In the genomic region with DNA sequence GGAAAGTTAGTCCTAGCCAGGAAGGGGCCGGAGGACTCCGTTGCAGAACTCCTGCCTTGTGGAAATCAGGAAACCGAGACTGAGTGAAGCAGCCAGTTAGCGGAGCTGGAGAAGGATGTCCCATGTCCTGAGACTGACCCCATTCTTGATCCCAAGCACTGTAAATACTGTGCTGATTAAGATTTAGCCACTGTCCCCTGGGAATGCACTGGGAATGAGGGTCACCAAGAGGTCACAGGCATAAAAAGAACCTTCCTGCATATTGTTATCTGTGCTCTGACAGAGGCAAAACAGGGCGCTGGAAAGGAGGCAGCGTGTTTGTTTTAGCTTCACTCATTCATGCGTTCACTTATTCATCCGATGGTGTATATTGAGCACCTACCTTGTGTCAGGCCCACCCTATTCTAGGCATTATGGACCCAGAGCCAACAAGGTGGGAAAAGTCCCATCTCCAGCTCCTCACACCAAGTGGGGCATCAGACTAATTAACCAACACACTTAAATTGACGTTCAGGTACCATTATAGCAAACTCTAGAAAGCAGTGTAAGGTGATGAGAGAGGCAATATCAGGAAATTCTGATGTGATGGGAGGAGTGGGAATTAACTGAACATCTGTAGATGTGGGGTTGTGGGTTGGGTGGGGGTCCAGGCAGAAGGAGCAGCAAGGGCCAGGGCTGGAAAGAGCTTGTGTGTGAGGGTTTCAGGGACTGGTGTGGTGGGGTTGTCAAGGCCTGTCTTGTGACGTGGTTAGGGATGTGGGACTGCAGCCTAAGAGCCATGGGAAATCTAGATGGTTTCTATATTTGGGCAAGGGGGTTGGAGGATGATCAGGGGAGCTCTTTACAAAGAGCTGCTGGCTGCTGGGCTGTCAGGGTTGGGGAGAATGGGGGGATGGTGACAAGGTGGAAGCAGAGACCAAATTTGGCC, we compare ENCODE assay signal across 14 cellular contexts. TPM values are rescaled to one million over a fixed set of nuclear protein-coding genes. Genes with fewer than 3 reads are reported as not detected.
DNase-seq lines count a peak whose midpoint lies in the region; ATAC-seq and TF ChIP-seq lines count a peak whose summit lies in the region.
"Had no signal": no experiment of that assay in that cellular context is flagged by ENCODE, and none has a peak within 500 bp of the region (broad histone marks: within the 10 kb centered on the region; RNA-seq: fewer than 3 reads in every experiment).

No MANE protein-coding gene starts in this region.

- dilution Hi-C loops in mammary epithelial cell (cut with HindIII; ENCODE audit: low sequenced_read_pairs), result no loop called here

- 88 to 89% methylated on average over 10 of the region's 10 CpGs for WGBS in GM23248 (ENCODE audit: low coverage in 1 of 2, low lambda C conversion rate in 2 of 2, missing lambda C conversion rate in 2 of 2), 2 experiments
- WGBS in mammary epithelial cell (ENCODE audit: low coverage, missing lambda C conversion rate), result 98% methylated on average over 10 of the region's 10 CpGs
- 41% methylated on average over 10 of the region's 10 CpGs for WGBS in right cardiac atrium

- no peaks in the 10 kb centered on the region for H3K36me3 Mint-ChIP-seq in activated naive CD4-positive, alpha-beta T cell treated with anti-CD3 and anti-CD28 coated beads, Interleukin-2, amount 10 ng/mL, durations not matched to agents 7 days and 5 days
- H3K36me3 Mint-ChIP-seq in T-helper 2 cell treated with Interferon-gamma antibody and Interleukin-4, amounts not matched to agents 5 μg/mL and 100 μg/mL, for 36 hours (ENCODE audit: low read depth), result no peaks in the 10 kb centered on the region

- in situ Hi-C loops in GM23248 (cut with MboI) (no loop called here), mammary epithelial cell (cut with MboI; ENCODE audit: low sequenced_read_pairs in 2 of 2) (no loop called here)

- CTCF ChIA-PET in mammary epithelial cell (lab: Charles Lee; ENCODE audit: low non-redundant PET), result no interaction called here
- CTCF ChIA-PET in activated naive CD4-positive, alpha-beta T cell treated with anti-CD3 and anti-CD28 coated beads, Interleukin-2, amount 10 ng/mL, durations not matched to agents 7 days and 5 days (lab: Charles Lee), result interaction anchor here (1.2 to 2.9 kb wide), 2 partner anchors 12 to 16 kb away, joined by 3 to 9 read pairs; no protein-coding TSS in a partner anchor

- H2AFZ ChIP-seq in GM23248 (no peak overlapping the region), mammary epithelial cell (ENCODE audit: low read depth, low read length) (no peak overlapping the region)

- H3F3A ChIP-seq in GM23248 (ENCODE audit: insufficient read depth), result peaks cover 26% of the 10 kb centered on the region; the same call in 1 of the 2 replicates

- H3K27me3 Mint-ChIP-seq in activated naive CD4-positive, alpha-beta T cell treated with anti-CD3 and anti-CD28 coated beads, Interleukin-2, amount 10 ng/mL, durations not matched to agents 7 days and 5 days, result peaks cover 37% of the 10 kb centered on the region
- H3K27me3 Mint-ChIP-seq in T-helper 2 cell treated with Interferon-gamma antibody and Interleukin-4, amounts not matched to agents 5 μg/mL and 100 μg/mL, for 36 hours (ENCODE audit: low read depth), result peaks cover 14% of the 10 kb centered on the region

- H3K79me2 ChIP-seq in GM23248 (ENCODE audit: insufficient read depth), result no peaks in the 10 kb centered on the region
- H3K79me2 ChIP-seq in mammary epithelial cell (ENCODE audit: insufficient read depth, low read length), result no peaks in the 10 kb centered on the region

- H3K9me3 Mint-ChIP-seq in activated naive CD4-positive, alpha-beta T cell treated with anti-CD3 and anti-CD28 coated beads, Interleukin-2, amount 10 ng/mL, durations not matched to agents 7 days and 5 days, result no peaks in the 10 kb centered on the region
- H3K9me3 Mint-ChIP-seq in T-helper 2 cell treated with Interferon-gamma antibody and Interleukin-4, amounts not matched to agents 5 μg/mL and 100 μg/mL, for 36 hours, result no peaks in the 10 kb centered on the region
- H3K9me3 Mint-ChIP-seq: T-helper 1 cell treated with Interleukin-12 subunit alpha and Interleukin-12 subunit beta and Interleukin-4 antibody, amounts not matched to agents 30 μg/mL and 1 μg/mL, for 36 hours had no signal

- H3K27ac ChIP-seq in GM23248 (peak overlapping the region; percentile 84), mammary epithelial cell (ENCODE audit: insufficient read depth, low read depth, low read length) (no peak overlapping the region), right cardiac atrium (ENCODE audit: low read length) (peak overlapping the region; percentile 84), rectal smooth muscle tissue (ENCODE audit: low read depth, low read length) (peak overlapping the region; percentile 40)

- no TSS peak for BruUV-seq in mammary epithelial cell (replicated peaks; lab: Mats Ljungman, UMichigan)

- H3K27me3 ChIP-seq in GM23248 (replicated peaks; ENCODE audit: insufficient read depth) (no peaks in the 10 kb centered on the region), mammary epithelial cell (ENCODE audit: insufficient read depth, low read length) (no peaks in the 10 kb centered on the region), right cardiac atrium (ENCODE audit: control insufficient read depth, insufficient read depth) (no peaks in the 10 kb centered on the region), rectal smooth muscle tissue (ENCODE audit: control insufficient read depth, insufficient read depth, low read length) (no peaks in the 10 kb centered on the region)
- H3K27me3 ChIP-seq: colonic mucosa had no signal

- no peak overlapping the region for H3K4me3 Mint-ChIP-seq in activated naive CD4-positive, alpha-beta T cell treated with anti-CD3 and anti-CD28 coated beads, Interleukin-2, amount 10 ng/mL, durations not matched to agents 7 days and 5 days
- no peak overlapping the region for H3K4me3 Mint-ChIP-seq in T-helper 2 cell treated with Interferon-gamma antibody and Interleukin-4, amounts not matched to agents 5 μg/mL and 100 μg/mL, for 36 hours
- H3K4me3 Mint-ChIP-seq: T-helper 1 cell treated with Interleukin-12 subunit alpha and Interleukin-12 subunit beta and Interleukin-4 antibody, amounts not matched to agents 30 μg/mL and 1 μg/mL, for 36 hours had no signal

- intact Hi-C loops in mammary epithelial cell (cut with micrococcal nuclease), result loop anchor here (1.0 kb wide), 1 partner anchor 13 kb away; no protein-coding TSS in a partner anchor
- intact Hi-C loops in right cardiac atrium (cut with DNase I), result no loop called here

- H3K4me1 ChIP-seq in GM23248 (ENCODE audit: insufficient read depth), result peaks cover 26% of the 10 kb centered on the region
- peaks cover 39% of the 10 kb centered on the region for H3K4me1 ChIP-seq in mammary epithelial cell (ENCODE audit: insufficient read depth, low read length)
- peaks cover 14% of the 10 kb centered on the region for H3K4me1 ChIP-seq in right cardiac atrium (ENCODE audit: control insufficient read depth, insufficient read depth, low read length)
- H3K4me1 ChIP-seq in rectal smooth muscle tissue (ENCODE audit: control insufficient read depth, insufficient read depth, low read length), result no peaks in the 10 kb centered on the region
- H3K4me1 ChIP-seq: colonic mucosa had no signal

- H3K9ac ChIP-seq in GM23248 (no peak overlapping the region), mammary epithelial cell (ENCODE audit: insufficient read depth, low read length) (no peak overlapping the region), rectal smooth muscle tissue (ENCODE audit: low read length) (no peak overlapping the region)

- TF ChIP-seq CTCF in mammary epithelial cell (conservative IDR thresholded peaks at IDR 0.05 in 1 of 2, IDR thresholded peaks at IDR 0.05 in 1 of 2; ENCODE audit: extremely low read depth in 1 of 2, insufficient read depth in 1 of 2, low read depth in 1 of 2, low read length in 2 of 2), result no peak

- H3K9me3 ChIP-seq in GM23248 (ENCODE audit: low read depth) (no peaks in the 10 kb centered on the region), mammary epithelial cell (replicated peaks; ENCODE audit: insufficient read depth, low read length) (no peaks in the 10 kb centered on the region), right cardiac atrium (ENCODE audit: control insufficient read depth, low read length) (no peaks in the 10 kb centered on the region)
- H3K9me3 ChIP-seq: colonic mucosa, spleen had no signal

- H3K4me3 ChIP-seq in GM23248 (no peak overlapping the region), mammary epithelial cell (replicated peaks in 1 of 3; ENCODE audit: insufficient read depth in 1 of 3, low read depth in 2 of 3, low read length in 3 of 3) (no peak overlapping the region), right cardiac atrium (ENCODE audit: low read length) (no peak overlapping the region), rectal smooth muscle tissue (ENCODE audit: low read length) (no peak overlapping the region)
- H3K4me3 ChIP-seq: colonic mucosa, spleen had no signal

- no peaks in the 10 kb centered on the region for H3K9me2 ChIP-seq in GM23248 (ENCODE audit: insufficient read depth)

- peak; percentile 22 to 54 for ATAC-seq in right cardiac atrium

- no peak overlapping the region for H3K27ac Mint-ChIP-seq in activated naive CD4-positive, alpha-beta T cell treated with anti-CD3 and anti-CD28 coated beads, Interleukin-2, amount 10 ng/mL, durations not matched to agents 7 days and 5 days
- H3K27ac Mint-ChIP-seq in T-helper 2 cell treated with Interferon-gamma antibody and Interleukin-4, amounts not matched to agents 5 μg/mL and 100 μg/mL, for 36 hours, result no peak overlapping the region
- H3K27ac Mint-ChIP-seq: T-helper 1 cell treated with Interleukin-12 subunit alpha and Interleukin-12 subunit beta and Interleukin-4 antibody, amounts not matched to agents 30 μg/mL and 1 μg/mL, for 36 hours had no signal

- H3K36me3 ChIP-seq in GM23248 (ENCODE audit: low read depth), result no peaks in the 10 kb centered on the region
- H3K36me3 ChIP-seq in mammary epithelial cell (ENCODE audit: insufficient read depth, low read length), result no peaks in the 10 kb centered on the region
- H3K36me3 ChIP-seq in rectal smooth muscle tissue (ENCODE audit: control insufficient read depth, insufficient read depth, low read length), result no peaks in the 10 kb centered on the region
- H3K36me3 ChIP-seq: colonic mucosa, spleen had no signal

- H3K4me2 ChIP-seq in GM23248 (ENCODE audit: unreplicated experiment) (peak overlapping the region; percentile 92), mammary epithelial cell (ENCODE audit: insufficient read depth, low read depth, low read length) (peak overlapping the region; percentile 69)

- no peaks in the 10 kb centered on the region for H4K20me1 ChIP-seq in GM23248 (ENCODE audit: insufficient read depth)
- no peaks in the 10 kb centered on the region for H4K20me1 ChIP-seq in mammary epithelial cell (ENCODE audit: insufficient read depth, low read length)

- DNase-seq in GM23248 (no peak), mammary epithelial cell (no peak), right cardiac atrium (no peak), iPS-NIHi7 (ENCODE audit: extremely low spot score) (no peak), germinal center (ENCODE audit: low spot score) (no peak)
- DNase-seq in activated naive CD4-positive, alpha-beta T cell treated with anti-CD3 and anti-CD28 coated beads, Interleukin-2, amount 10 ng/mL, durations not matched to agents 7 days and 5 days, result no peak
- no peak for DNase-seq in T-helper 2 cell treated with Interferon-gamma antibody and Interleukin-4, amounts not matched to agents 5 μg/mL and 100 μg/mL, for 36 hours (ENCODE audit: low spot score)
- DNase-seq: activated CD4-positive, alpha-beta T cell treated with anti-CD3 and anti-CD28 coated beads, Interleukin-2, amount 50 U/mL, for 1 hour; activated gamma-delta T cell treated with Interleukin-2 at 50 U/mL for 16 hours; colonic mucosa; NCI-H1694 treated with DMSO at 0.1 percent for 48 hours; spleen had no signal

- H3K4me1 Mint-ChIP-seq in activated naive CD4-positive, alpha-beta T cell treated with anti-CD3 and anti-CD28 coated beads, Interleukin-2, amount 10 ng/mL, durations not matched to agents 7 days and 5 days, result peaks cover 21% of the 10 kb centered on the region
- H3K4me1 Mint-ChIP-seq in T-helper 2 cell treated with Interferon-gamma antibody and Interleukin-4, amounts not matched to agents 5 μg/mL and 100 μg/mL, for 36 hours (ENCODE audit: low read depth), result peaks cover 14% of the 10 kb centered on the region

RNA-seq across cellular contexts. Expression of a gene that starts 10.6 kb away (rescaled TPM):
- 0.25 and 2.8 TPM in 2 replicates for total RNA-seq in GM23248 (2014; rRNA removed; shearing (Covaris generic))
- polyA plus RNA-seq in GM23248 (2016; fragmentation: Nextera tagmentation; extraction: Ambion mirVana) (3.5 and 3.8 TPM in 2 replicates), mammary epithelial cell (65.5 TPM), right cardiac atrium (5.1 TPM)
- total RNA-seq in mammary epithelial cell (100 to 1,000 TPM in 1 of 2 donors, 10 to 100 TPM in 1; 93.2 to 163 TPM), right cardiac atrium (10 to 100 TPM; 11.3 to 18.7 (median 13.7) TPM)
- 83.8 TPM for polyA minus RNA-seq in mammary epithelial cell

Comparison
In these comparisons a context has a peak if more than half of its experiments do, and no peak if none do; other contexts are left out.
1. RNA of a gene that starts 10.6 kb away (total RNA-seq): 93.2 to 163 TPM in mammary epithelial cell; 11.3 to 18.7 TPM in right cardiac atrium and 0.25 to 2.8 TPM in GM23248; every median in the first group is over 4 times any median in the second.